ENCODE assay signal across 20 cellular contexts in the genomic region with DNA sequence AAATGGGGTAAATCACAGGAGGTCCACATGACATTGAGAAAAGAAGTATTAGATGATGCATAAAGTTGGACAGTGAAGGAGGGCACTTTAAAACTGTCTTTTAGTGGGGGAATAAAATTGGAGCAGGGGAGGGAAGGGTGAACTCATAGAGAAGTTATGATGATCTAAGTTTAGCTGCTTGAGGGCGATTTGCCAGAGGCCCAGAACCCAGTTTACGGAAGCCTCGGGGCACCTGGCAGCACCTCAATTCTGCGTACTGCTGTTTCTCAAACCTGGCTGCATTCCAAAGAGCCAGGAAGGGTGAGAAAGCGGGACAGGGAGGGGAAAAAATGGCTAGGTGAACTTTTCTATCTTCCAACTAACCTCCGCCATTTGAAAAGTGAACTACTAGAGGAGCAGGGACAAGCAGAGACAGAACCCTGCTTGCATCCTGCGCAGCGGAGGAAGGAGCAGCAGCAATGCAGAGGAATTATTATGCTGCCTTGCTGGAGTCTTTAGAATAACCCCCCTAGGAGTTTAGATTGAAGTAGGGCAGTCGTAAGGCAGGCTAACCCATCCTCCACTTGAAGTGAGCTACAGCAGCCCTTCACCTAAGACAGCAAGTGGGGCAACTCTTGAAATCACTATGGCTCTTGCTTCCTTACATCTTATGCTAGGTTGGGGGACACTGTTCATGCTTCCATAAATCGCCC.
DNase-seq lines count a peak whose midpoint lies in the region; FAIRE-seq and TF ChIP-seq lines count a peak whose summit lies in the region.
"Had no signal": no experiment of that assay in that cellular context is flagged by ENCODE, and none has a peak within 500 bp of the region (broad histone marks: within the 10 kb centered on the region; RNA-seq: fewer than 3 reads in every experiment).

No MANE protein-coding gene starts in this region.

- H3K27me3 ChIP-seq in bronchial epithelial cell (ENCODE audit: control insufficient read depth, insufficient read depth, low read length) (no peaks in the 10 kb centered on the region), tibial artery (no peaks in the 10 kb centered on the region)

- peak overlapping the region; percentile 17 to 59 for H3K27ac ChIP-seq in tibial artery
- H3K27ac ChIP-seq: KMS-11 had no signal

- FAIRE-seq in bronchial epithelial cell (lab: Jason Lieb, UNC): no peak

- H3K9me3 ChIP-seq in tibial artery: no peaks in the 10 kb centered on the region
- H3K9me3 ChIP-seq: Caco-2 had no signal

- H3K4me3 ChIP-seq in bronchial epithelial cell (ENCODE audit: low read depth, low read length) (no peak overlapping the region), tibial artery (peak overlapping the region in 1 of 2 donors; percentile 19)

- DNase-seq in NCI-H226 (peak; percentile 82), bronchial epithelial cell (ENCODE audit: low read depth) (peak; percentile 22), iPS-NIHi11 (ENCODE audit: low spot score) (peak; percentile 6), tibial artery (peak in 1 of 2 donors; percentile 71)
- DNase-seq in activated CD4-positive, CD25-positive, alpha-beta regulatory T cell (lab: John Stamatoyannopoulos, UW): no peak
- no peak for DNase-seq in activated effector memory CD4-positive, alpha-beta T cell treated with anti-CD3 and anti-CD28 coated beads, Interleukin-2, amount 50 U/mL, for 16 hours
- DNase-seq in activated CD4-positive, alpha-beta T cell treated with anti-CD3 and anti-CD28 coated beads, Interleukin-2, amount 50 U/mL, for 4 hours: no peak
- DNase-seq: activated CD4-positive, alpha-beta memory T cell treated with anti-CD3 and anti-CD28 coated beads for 36 hours; activated naive CD4-positive, alpha-beta T cell treated with anti-CD3 and anti-CD28 coated beads for 36 hours; activated T-cell treated with anti-CD3 and anti-CD28 coated beads, Interleukin-2, amount 50 U/mL, for 1 hour; anterior cingulate cortex; Caco-2; endodermal cell; hippocampal formation; NCI-H1417 treated with DMSO at 0.1 percent for 48 hours; NCI-H774; retina; stimulated activated CD4-positive, alpha-beta T cell treated with anti-CD3 and anti-CD28 coated beads, Interleukin-15, amount 100 ng/mL, for 24 hours; stimulated activated naive CD4-positive, alpha-beta T cell had no signal

- peaks cover 0 to 24% (median 20%) of the 10 kb centered on the region in 4 donors for H3K4me1 ChIP-seq in tibial artery
- H3K4me1 ChIP-seq: Caco-2 had no signal

- no peak for TF ChIP-seq CTCF in bronchial epithelial cell (IDR thresholded peaks at IDR 0.05; ENCODE audit: insufficient read depth, low read length, severe bottlenecking)
- TF ChIP-seq CTCF in tibial artery (IDR thresholded peaks at IDR 0.05): no peak

- no peaks in the 10 kb centered on the region for H3K36me3 ChIP-seq in bronchial epithelial cell (ENCODE audit: control insufficient read depth, insufficient read depth, low read length)
- H3K36me3 ChIP-seq in tibial artery: no peaks in the 10 kb centered on the region

- intact Hi-C loops in tibial artery (cut with DNase I; ENCODE audit: low total_unique reads): no loop called here

Comparison
In these comparisons a context has a peak if more than half of its experiments do, and no peak if none do; other contexts are left out.
1. DNase-seq: peak in NCI-H226 (single experiment), bronchial epithelial cell (single experiment) and iPS-NIHi11 (single experiment); none in activated CD4-positive, CD25-positive, alpha-beta regulatory T cell (0 of 4), activated effector memory CD4-positive, alpha-beta T cell treated with anti-CD3 and anti-CD28 coated beads, Interleukin-2, amount 50 U/mL, for 16 hours (single experiment) and activated CD4-positive, alpha-beta T cell treated with anti-CD3 and anti-CD28 coated beads, Interleukin-2, amount 50 U/mL, for 4 hours (0 of 2).